9 cellular contexts compared by ENCODE assay signal in genomic region chr14:90513151-90514014, GRCh38.
DNase-seq lines count a peak whose midpoint lies in the region; ATAC-seq, FAIRE-seq and TF ChIP-seq lines count a peak whose summit lies in the region.
"Had no signal": no experiment of that assay in that cellular context is flagged by ENCODE, and none has a peak within 500 bp of the region (broad histone marks: within the 10 kb centered on the region; RNA-seq: fewer than 3 reads in every experiment).

No MANE protein-coding gene starts in this region.

- peaks cover 3% of the 10 kb centered on the region for H3K4me1 Mint-ChIP-seq in osteocyte (ENCODE audit: unreplicated experiment)

- peak; percentile 74 for DNase-seq in NCI-H1048 (lab: John Stamatoyannopoulos, UW)
- DNase-seq in SJCRH30 = peak; percentile 89 to 91
- DNase-seq in small intestine = peak; percentile 91
- DNase-seq in osteocyte (ENCODE audit: extremely low spot score, unreplicated experiment) = no peak
- DNase-seq in KG1 (lab: John Stamatoyannopoulos, UW) = no peak

- WGBS in small intestine, 3 donors = 15 to 39% (median 36%) methylated on average over 16 of the region's 16 CpGs

- H3K4me3 ChIP-seq in SJCRH30 = no peak overlapping the region
- no peak overlapping the region for H3K4me3 ChIP-seq in iPS-18a (ENCODE audit: low read length)
- no peak overlapping the region for H3K4me3 ChIP-seq in small intestine (ENCODE audit: low read depth in 1 of 2, low read length in 2 of 2)

- H3K36me3 ChIP-seq in SJCRH30 (no peaks in the 10 kb centered on the region), iPS-18a (ENCODE audit: control insufficient read depth, low read depth, low read length) (no peaks in the 10 kb centered on the region), small intestine (ENCODE audit: control insufficient read depth in 2 of 2, insufficient read depth in 2 of 2, low read length in 2 of 2) (no peaks in the 10 kb centered on the region)

- H3K27me3 ChIP-seq in SJCRH30 (no peaks in the 10 kb centered on the region), iPS-18a (ENCODE audit: control insufficient read depth, insufficient read depth, low read length) (no peaks in the 10 kb centered on the region), small intestine (ENCODE audit: control insufficient read depth in 2 of 2, insufficient read depth in 2 of 2, low read length in 2 of 2) (no peaks in the 10 kb centered on the region)

- ATAC-seq in HG03469 (IDR thresholded peaks at IDR 0.05; ENCODE audit: unreplicated experiment) (no peak), HG03039 (IDR thresholded peaks at IDR 0.05; ENCODE audit: unreplicated experiment) (no peak)

- no peak for FAIRE-seq in small intestine (lab: Jason Lieb, UNC)

- H3K27me3 Mint-ChIP-seq in osteocyte (ENCODE audit: unreplicated experiment) = no peaks in the 10 kb centered on the region
- H3K27me3 Mint-ChIP-seq: activated naive CD8-positive, alpha-beta T cell had no signal

- H3K4me3 Mint-ChIP-seq in osteocyte (ENCODE audit: unreplicated experiment) = no peak overlapping the region
- H3K4me3 Mint-ChIP-seq: activated naive CD8-positive, alpha-beta T cell had no signal

- H3K27ac ChIP-seq in SJCRH30 (peak overlapping the region; percentile 65), iPS-18a (ENCODE audit: low read length) (no peak overlapping the region), small intestine (ENCODE audit: low read depth in 1 of 2, low read length in 1 of 2) (peak overlapping the region; percentile 83 to 94)

- TF ChIP-seq CTCF in osteocyte (IDR thresholded peaks at IDR 0.05) = no peak

- peak overlapping the region; percentile 30 for H3K9ac ChIP-seq in iPS-18a (ENCODE audit: low read length)

- no peaks in the 10 kb centered on the region for H3K9me3 Mint-ChIP-seq in osteocyte (ENCODE audit: unreplicated experiment)

- no peak overlapping the region for H3K27ac Mint-ChIP-seq in osteocyte (ENCODE audit: unreplicated experiment)
- H3K27ac Mint-ChIP-seq: activated naive CD8-positive, alpha-beta T cell had no signal

- H3K9me3 ChIP-seq in SJCRH30 (replicated peaks) (no peaks in the 10 kb centered on the region), iPS-18a (ENCODE audit: control insufficient read depth, low read depth, low read length) (no peaks in the 10 kb centered on the region), small intestine (ENCODE audit: control insufficient read depth, low read depth) (no peaks in the 10 kb centered on the region)

- H3K4me1 ChIP-seq in SJCRH30 (peaks cover 21% of the 10 kb centered on the region), iPS-18a (ENCODE audit: control insufficient read depth, low read depth, low read length) (peaks cover 16% of the 10 kb centered on the region), small intestine (ENCODE audit: control insufficient read depth in 2 of 2, insufficient read depth in 1 of 2, low read depth in 1 of 2, low read length in 1 of 2) (peaks cover 2 to 3% of the 10 kb centered on the region in 2 donors)

- H3K36me3 Mint-ChIP-seq in osteocyte (ENCODE audit: unreplicated experiment) = no peaks in the 10 kb centered on the region
- H3K36me3 Mint-ChIP-seq: activated naive CD8-positive, alpha-beta T cell had no signal

Comparison
In these comparisons a context has a peak if more than half of its experiments do, and no peak if none do; other contexts are left out.
1. DNase-seq: peak in NCI-H1048 (single experiment), SJCRH30 (2 of 2) and small intestine (single experiment); none in osteocyte (single experiment) and KG1 (single experiment).